In genomic region chr11:62492586-62492985, GRCh38 we compare ENCODE assay signal across 28 cellular contexts.
"Had no signal": no experiment of that assay in that cellular context is flagged by ENCODE, and none has a peak within 500 bp of the region (broad histone marks: within the 10 kb centered on the region; RNA-seq: fewer than 3 reads in every experiment).

No MANE protein-coding gene starts in this region.

- H3K9me3 ChIP-seq: ovary, psoas muscle, spleen, suprapubic skin, testis, tibial artery, transverse colon, upper lobe of right lung, uterus had no signal

- DNase-seq: natural killer cell; occipital lobe; ovary; posterior cingulate gyrus; psoas muscle; right cardiac atrium; spleen; stimulated activated CD4-positive, alpha-beta T cell treated with anti-CD3 and anti-CD28 coated beads, Interleukin-12 subunit alpha, Interleukin-12 subunit beta, amount 100 ng/mL, for 4 hours; stimulated activated CD4-positive, alpha-beta T cell treated with anti-CD3 and anti-CD28 coated beads, Interleukin-1b, Interleukin-23, amount 100 ng/mL, for 48 hours; stimulated activated CD4-positive, alpha-beta T cell treated with anti-CD3 and anti-CD28 coated beads, Interleukin-4, amount 100 ng/mL, for 1 hour; stimulated activated CD4-positive, alpha-beta T cell treated with anti-CD3 and anti-CD28 coated beads, Interleukin-4, amount 100 ng/mL, for 4 hours; stimulated activated CD8-positive, alpha-beta memory T cell treated with anti-CD3 and anti-CD28 coated beads, Interleukin-4, amount 100 ng/mL, for 48 hours; stimulated activated naive CD4-positive, alpha-beta T cell; stimulated activated naive CD8-positive, alpha-beta T cell treated with anti-CD3 and anti-CD28 coated beads, Interleukin-15, amount 100 ng/mL, for 72 hours; stimulated activated naive CD8-positive, alpha-beta T cell treated with anti-CD3 and anti-CD28 coated beads, Interleukin-15, Interleukin-2, amounts not matched to agents 100 U/mL and 50 U/mL, for 24 hours; substantia nigra; testis; tibial artery; transverse colon; upper lobe of right lung; uterus had no signal

- H3K27ac ChIP-seq: neural progenitor cell, ovary, parathyroid adenoma, psoas muscle, spleen, suprapubic skin, testis, tibial artery, transverse colon, upper lobe of right lung, uterus had no signal

- H3K4me2 ChIP-seq: neural progenitor cell, smooth muscle cell had no signal

- H3K27me3 ChIP-seq: neural progenitor cell, ovary, spleen, suprapubic skin, testis, tibial artery, transverse colon, upper lobe of right lung, uterus had no signal

- H3K36me3 ChIP-seq: neural progenitor cell, ovary, spleen, transverse colon, upper lobe of right lung, uterus had no signal

- ATAC-seq: natural killer cell; psoas muscle; right cardiac atrium; sciatic nerve; stimulated activated memory B cell treated with anti-CD40 and anti-IgM and Interleukin-4, amounts not matched to agents 10 μg/mL and 1 μg/mL and 100 μg/mL, for 72 hours; stimulated activated naive CD8-positive, alpha-beta T cell treated with anti-CD3 and anti-CD28 coated beads, Interleukin-15, amount 100 ng/mL, for 72 hours; stimulated activated naive CD8-positive, alpha-beta T cell treated with anti-CD3 and anti-CD28 coated beads, Interleukin-15, Interleukin-2, amounts not matched to agents 100 U/mL and 50 U/mL, for 24 hours; upper lobe of right lung had no signal

- H3K9ac ChIP-seq: neural progenitor cell, parathyroid adenoma had no signal

- H2AFZ ChIP-seq: neural progenitor cell, parathyroid adenoma had no signal

- H3K4me3 ChIP-seq: neural progenitor cell, ovary, psoas muscle, skin epidermis, smooth muscle cell, spleen, suprapubic skin, testis, tibial artery, transverse colon, upper lobe of right lung, uterus had no signal

- H3K4me1 ChIP-seq: neural progenitor cell, parathyroid adenoma, testis, uterus had no signal
